Comparison of ENCODE assay signal across 1 cellular context in the genomic region with DNA sequence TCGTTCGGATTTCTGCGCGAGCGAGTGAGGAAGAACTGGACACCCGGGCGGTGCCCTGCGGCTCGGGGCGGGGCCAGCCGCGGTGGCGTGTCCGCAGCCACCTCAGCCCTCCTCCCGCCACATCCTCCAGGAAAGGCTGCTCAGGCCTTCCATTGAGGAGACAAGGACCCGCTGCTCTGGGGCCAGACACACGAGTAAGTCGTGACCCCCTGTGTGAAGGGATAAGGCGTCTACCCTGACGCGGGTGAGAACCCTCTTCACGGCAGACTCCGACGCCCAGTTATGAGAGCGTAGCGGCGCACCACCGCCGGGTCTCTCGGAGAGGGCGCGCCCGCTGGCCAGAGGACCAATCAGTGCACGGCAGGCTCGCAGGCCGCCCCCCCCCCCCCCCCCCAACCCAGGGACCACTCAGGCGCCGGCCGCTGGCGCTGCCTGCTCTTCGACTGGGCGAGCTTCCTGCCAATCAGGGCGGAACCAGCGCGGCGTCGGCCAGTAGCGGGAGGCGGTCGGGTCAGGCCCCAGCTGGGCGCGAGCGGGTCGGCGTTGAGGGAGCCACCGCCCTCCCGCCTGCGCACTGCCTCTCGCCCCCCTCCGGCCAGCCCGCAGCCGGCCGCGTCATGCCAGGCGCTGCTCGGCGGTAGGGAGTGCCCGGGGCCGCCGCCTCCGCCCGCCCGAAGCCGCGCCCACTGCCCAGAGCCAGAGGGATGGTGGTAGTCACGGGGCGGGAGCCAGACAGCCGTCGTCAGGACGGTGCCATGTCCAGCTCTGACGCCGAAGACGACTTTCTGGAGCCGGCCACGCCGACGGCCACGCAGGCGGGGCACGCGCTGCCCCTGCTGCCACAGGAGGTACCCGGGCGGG.
TF ChIP-seq lines count a peak whose summit lies in the region.

TSS of gene KCTD7 (plus strand) at position 521 of the 861 bp plus-strand sequence. CDS start at position 705, 184 bp downstream.

TF ChIP-seq in HepG2, 621 proteins besides CTCF, POLR2A, EP300 and RAD21 (continued from another document and continues in another):
- peak; percentile 22; the same call in 1 of the 2 replicates for TF ChIP-seq ZNF639 (CRISPR knock-in tag; conservative IDR thresholded peaks at IDR 0.05)
- no peak for TF ChIP-seq ZNF75D (CRISPR knock-in tag; IDR thresholded peaks at IDR 0.05; ENCODE audit: borderline replicate concordance)
- TF ChIP-seq ZNF780A (CRISPR knock-in tag; IDR thresholded peaks at IDR 0.05): 0 out of 2 replicates have a peak, but pooled peaks have one; percentile 49
- no peak for TF ChIP-seq RAD51 (IDR thresholded peaks at IDR 0.05; ENCODE audit: borderline replicate concordance)
- peak; percentile 36; the same call in 1 of the 2 replicates for TF ChIP-seq SALL2 (CRISPR knock-in tag; IDR thresholded peaks at IDR 0.05)
- TF ChIP-seq, protein P1, sequence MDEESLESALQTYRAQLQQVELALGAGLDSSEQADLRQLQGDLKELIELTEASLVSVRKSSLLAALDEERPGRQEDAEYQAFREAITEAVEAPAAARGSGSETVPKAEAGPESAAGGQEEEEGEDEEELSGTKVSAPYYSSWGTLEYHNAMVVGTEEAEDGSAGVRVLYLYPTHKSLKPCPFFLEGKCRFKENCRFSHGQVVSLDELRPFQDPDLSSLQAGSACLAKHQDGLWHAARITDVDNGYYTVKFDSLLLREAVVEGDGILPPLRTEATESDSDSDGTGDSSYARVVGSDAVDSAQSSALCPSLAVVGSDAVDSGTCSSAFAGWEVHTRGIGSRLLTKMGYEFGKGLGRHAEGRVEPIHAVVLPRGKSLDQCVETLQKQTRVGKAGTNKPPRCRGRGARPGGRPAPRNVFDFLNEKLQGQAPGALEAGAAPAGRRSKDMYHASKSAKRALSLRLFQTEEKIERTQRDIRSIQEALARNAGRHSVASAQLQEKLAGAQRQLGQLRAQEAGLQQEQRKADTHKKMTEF (CRISPR knock-in tag; IDR thresholded peaks at IDR 0.05): peak; percentile 81; the same call in 1 of the 2 replicates
- TF ChIP-seq ZNF24 (IDR thresholded peaks at IDR 0.05): no peak
- no peak for TF ChIP-seq IKZF1 (IDR thresholded peaks at IDR 0.05)
- no peak for TF ChIP-seq ZNF83 (CRISPR knock-in tag; IDR thresholded peaks at IDR 0.05; ENCODE audit: borderline replicate concordance)
- no peak; the same call in 1 of the 2 replicates for TF ChIP-seq ZNF691 (CRISPR knock-in tag; IDR thresholded peaks at IDR 0.05; ENCODE audit: borderline replicate concordance, low read depth)
- TF ChIP-seq ZNF746 (CRISPR knock-in tag; IDR thresholded peaks at IDR 0.05): peak; percentile 83
- TF ChIP-seq ETV5 (CRISPR knock-in tag; IDR thresholded peaks at IDR 0.05; ENCODE audit: borderline replicate concordance): 0 out of 2 replicates have a peak, but pooled peaks have one; percentile 15
- TF ChIP-seq NCOA2 (CRISPR knock-in tag; IDR thresholded peaks at IDR 0.05): no peak; the same call in 1 of the 2 replicates
- no peak for TF ChIP-seq CBX5 (CRISPR knock-in tag; IDR thresholded peaks at IDR 0.05; ENCODE audit: borderline replicate concordance)
- TF ChIP-seq ZNF614 (CRISPR knock-in tag; IDR thresholded peaks at IDR 0.05; ENCODE audit: borderline replicate concordance): no peak
- peak; percentile 72; the same call in 1 of the 2 replicates for TF ChIP-seq BCL3 (CRISPR knock-in tag; IDR thresholded peaks at IDR 0.05)
- TF ChIP-seq, protein P2, sequence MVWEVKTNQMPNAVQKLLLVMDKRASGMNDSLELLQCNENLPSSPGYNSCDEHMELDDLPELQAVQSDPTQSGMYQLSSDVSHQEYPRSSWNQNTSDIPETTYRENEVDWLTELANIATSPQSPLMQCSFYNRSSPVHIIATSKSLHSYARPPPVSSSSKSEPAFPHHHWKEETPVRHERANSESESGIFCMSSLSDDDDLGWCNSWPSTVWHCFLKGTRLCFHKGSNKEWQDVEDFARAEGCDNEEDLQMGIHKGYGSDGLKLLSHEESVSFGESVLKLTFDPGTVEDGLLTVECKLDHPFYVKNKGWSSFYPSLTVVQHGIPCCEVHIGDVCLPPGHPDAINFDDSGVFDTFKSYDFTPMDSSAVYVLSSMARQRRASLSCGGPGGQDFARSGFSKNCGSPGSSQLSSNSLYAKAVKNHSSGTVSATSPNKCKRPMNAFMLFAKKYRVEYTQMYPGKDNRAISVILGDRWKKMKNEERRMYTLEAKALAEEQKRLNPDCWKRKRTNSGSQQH (CRISPR knock-in tag; IDR thresholded peaks at IDR 0.05; ENCODE audit: low read depth): peak; percentile 52; the same call in 1 of the 2 replicates
- peak; percentile 51; the same call in 1 of the 2 replicates for TF ChIP-seq IRF9 (CRISPR knock-in tag; IDR thresholded peaks at IDR 0.05; ENCODE audit: borderline replicate concordance)
- TF ChIP-seq, protein P3, sequence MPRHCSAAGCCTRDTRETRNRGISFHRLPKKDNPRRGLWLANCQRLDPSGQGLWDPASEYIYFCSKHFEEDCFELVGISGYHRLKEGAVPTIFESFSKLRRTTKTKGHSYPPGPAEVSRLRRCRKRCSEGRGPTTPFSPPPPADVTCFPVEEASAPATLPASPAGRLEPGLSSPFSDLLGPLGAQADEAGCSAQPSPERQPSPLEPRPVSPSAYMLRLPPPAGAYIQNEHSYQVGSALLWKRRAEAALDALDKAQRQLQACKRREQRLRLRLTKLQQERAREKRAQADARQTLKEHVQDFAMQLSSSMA (CRISPR knock-in tag; IDR thresholded peaks at IDR 0.05): no peak
- 0 out of 2 replicates have a peak, but pooled peaks have one; percentile 60 for TF ChIP-seq ZNF451 (CRISPR knock-in tag; IDR thresholded peaks at IDR 0.05)
- peak; percentile 86; the same call in 1 of the 2 replicates for TF ChIP-seq SNAPC2 (CRISPR knock-in tag; IDR thresholded peaks at IDR 0.05)
- no peak for TF ChIP-seq HHEX (CRISPR knock-in tag; IDR thresholded peaks at IDR 0.05)
- peak; percentile 92 for TF ChIP-seq TFAP4 (IDR thresholded peaks at IDR 0.05; ENCODE audit: borderline replicate concordance, low read depth)
- TF ChIP-seq HNRNPL (IDR thresholded peaks at IDR 0.05; ENCODE audit: low read depth, low read length): 0 out of 2 replicates have a peak, but pooled peaks have one; percentile 20
- TF ChIP-seq, protein P4, sequence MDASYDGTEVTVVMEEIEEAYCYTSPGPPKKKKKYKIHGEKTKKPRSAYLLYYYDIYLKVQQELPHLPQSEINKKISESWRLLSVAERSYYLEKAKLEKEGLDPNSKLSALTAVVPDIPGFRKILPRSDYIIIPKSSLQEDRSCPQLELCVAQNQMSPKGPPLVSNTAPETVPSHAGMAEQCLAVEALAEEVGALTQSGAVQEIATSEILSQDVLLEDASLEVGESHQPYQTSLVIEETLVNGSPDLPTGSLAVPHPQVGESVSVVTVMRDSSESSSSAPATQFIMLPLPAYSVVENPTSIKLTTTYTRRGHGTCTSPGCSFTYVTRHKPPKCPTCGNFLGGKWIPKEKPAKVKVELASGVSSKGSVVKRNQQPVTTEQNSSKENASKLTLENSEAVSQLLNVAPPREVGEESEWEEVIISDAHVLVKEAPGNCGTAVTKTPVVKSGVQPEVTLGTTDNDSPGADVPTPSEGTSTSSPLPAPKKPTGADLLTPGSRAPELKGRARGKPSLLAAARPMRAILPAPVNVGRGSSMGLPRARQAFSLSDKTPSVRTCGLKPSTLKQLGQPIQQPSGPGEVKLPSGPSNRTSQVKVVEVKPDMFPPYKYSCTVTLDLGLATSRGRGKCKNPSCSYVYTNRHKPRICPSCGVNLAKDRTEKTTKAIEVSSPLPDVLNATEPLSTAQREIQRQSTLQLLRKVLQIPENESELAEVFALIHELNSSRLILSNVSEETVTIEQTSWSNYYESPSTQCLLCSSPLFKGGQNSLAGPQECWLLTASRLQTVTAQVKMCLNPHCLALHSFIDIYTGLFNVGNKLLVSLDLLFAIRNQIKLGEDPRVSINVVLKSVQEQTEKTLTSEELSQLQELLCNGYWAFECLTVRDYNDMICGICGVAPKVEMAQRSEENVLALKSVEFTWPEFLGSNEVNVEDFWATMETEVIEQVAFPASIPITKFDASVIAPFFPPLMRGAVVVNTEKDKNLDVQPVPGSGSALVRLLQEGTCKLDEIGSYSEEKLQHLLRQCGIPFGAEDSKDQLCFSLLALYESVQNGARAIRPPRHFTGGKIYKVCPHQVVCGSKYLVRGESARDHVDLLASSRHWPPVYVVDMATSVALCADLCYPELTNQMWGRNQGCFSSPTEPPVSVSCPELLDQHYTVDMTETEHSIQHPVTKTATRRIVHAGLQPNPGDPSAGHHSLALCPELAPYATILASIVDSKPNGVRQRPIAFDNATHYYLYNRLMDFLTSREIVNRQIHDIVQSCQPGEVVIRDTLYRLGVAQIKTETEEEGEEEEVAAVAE (CRISPR knock-in tag; IDR thresholded peaks at IDR 0.05; ENCODE audit: borderline replicate concordance): peak; percentile 56; the same call in 1 of the 2 replicates
- TF ChIP-seq TOPORS (CRISPR knock-in tag; IDR thresholded peaks at IDR 0.05): peak; percentile 72; the same call in 1 of the 2 replicates
- 0 out of 2 replicates have a peak, but pooled peaks have one; percentile 83 for TF ChIP-seq ZNF761 (CRISPR knock-in tag; conservative IDR thresholded peaks at IDR 0.05)
- TF ChIP-seq KMT2A (CRISPR knock-in tag; IDR thresholded peaks at IDR 0.05): no peak; the same call in none of the 2 replicates
- TF ChIP-seq KLF16 (CRISPR knock-in tag; IDR thresholded peaks at IDR 0.05): peak in 1 of 2 experiments; percentile 87; a peak in 2 of 4 replicates
- TF ChIP-seq TEAD3 (CRISPR knock-in tag; optimal IDR thresholded peaks at IDR 0.05; ENCODE audit: borderline replicate concordance): no peak
- 0 out of 2 replicates have a peak, but pooled peaks have one; percentile 17 for TF ChIP-seq MED1 (CRISPR knock-in tag; IDR thresholded peaks at IDR 0.05)
- TF ChIP-seq MED8 (CRISPR knock-in tag; IDR thresholded peaks at IDR 0.05; ENCODE audit: insufficient replicate concordance): peak; percentile 58
- TF ChIP-seq ZNF3 (CRISPR knock-in tag; IDR thresholded peaks at IDR 0.05): no peak
- TF ChIP-seq, protein P5, sequence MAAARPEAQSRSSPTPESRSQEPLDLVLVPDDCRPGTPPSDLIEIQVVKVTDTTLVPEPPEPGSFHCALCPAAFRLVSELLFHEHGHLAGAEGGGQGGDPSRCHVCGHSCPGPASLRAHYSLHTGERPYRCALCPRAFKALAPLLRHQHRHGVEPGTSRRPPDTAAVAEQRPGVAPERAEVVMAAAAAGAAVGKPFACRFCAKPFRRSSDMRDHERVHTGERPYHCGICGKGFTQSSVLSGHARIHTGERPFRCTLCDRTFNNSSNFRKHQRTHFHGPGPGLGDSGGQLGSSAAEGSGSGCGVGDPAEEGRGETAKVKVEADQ (CRISPR knock-in tag; IDR thresholded peaks at IDR 0.05; ENCODE audit: borderline replicate concordance): peak; percentile 73; the same call in 1 of the 2 replicates
- TF ChIP-seq ZNF501 (CRISPR knock-in tag; IDR thresholded peaks at IDR 0.05): peak; percentile 88
- TF ChIP-seq CC2D1A (CRISPR knock-in tag; IDR thresholded peaks at IDR 0.05): no peak
- 0 out of 2 replicates have a peak, but pooled peaks have one; percentile 21 for TF ChIP-seq ZNF329 (CRISPR knock-in tag; IDR thresholded peaks at IDR 0.05; ENCODE audit: low read depth)
- TF ChIP-seq, protein P6, sequence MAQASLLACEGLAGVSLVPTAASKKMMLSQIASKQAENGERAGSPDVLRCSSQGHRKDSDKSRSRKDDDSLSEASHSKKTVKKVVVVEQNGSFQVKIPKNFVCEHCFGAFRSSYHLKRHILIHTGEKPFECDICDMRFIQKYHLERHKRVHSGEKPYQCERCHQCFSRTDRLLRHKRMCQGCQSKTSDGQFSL (CRISPR knock-in tag; IDR thresholded peaks at IDR 0.05): peak; percentile 97
- TF ChIP-seq NPAS2 (CRISPR knock-in tag; IDR thresholded peaks at IDR 0.05; ENCODE audit: borderline replicate concordance): no peak
- peak; percentile 20; the same call in 1 of the 2 replicates for TF ChIP-seq GFI1 (CRISPR knock-in tag; IDR thresholded peaks at IDR 0.05; ENCODE audit: borderline replicate concordance)
- no peak for TF ChIP-seq TEAD2 (CRISPR knock-in tag; IDR thresholded peaks at IDR 0.05)
- 0 out of 2 replicates have a peak, but pooled peaks have one; percentile 10 for TF ChIP-seq GATAD2A (CRISPR knock-in tag; IDR thresholded peaks at IDR 0.05)
- peak; percentile 43; the same call in 1 of the 2 replicates for TF ChIP-seq CCDC6 (CRISPR knock-in tag; IDR thresholded peaks at IDR 0.05)
- no peak; the same call in 1 of the 2 replicates for TF ChIP-seq ZNF33B (CRISPR knock-in tag; IDR thresholded peaks at IDR 0.05)
- TF ChIP-seq JARID2 (CRISPR knock-in tag; IDR thresholded peaks at IDR 0.05; ENCODE audit: insufficient replicate concordance): no peak
- TF ChIP-seq ZNF549 (CRISPR knock-in tag; IDR thresholded peaks at IDR 0.05): no peak
